Comparison of ENCODE assay signal across 1 cellular context in genomic region chr2:24015562-24016375, GRCh38.
A peak's percentile ranks its signal among the peaks of the same experiment; 100 is the strongest.
TF ChIP-seq lines count a peak whose summit lies in the region.

No MANE protein-coding gene starts in this region.

TF ChIP-seq in HepG2, 621 proteins besides CTCF, POLR2A, EP300 and RAD21 (continued from another document):
- TF ChIP-seq RNF2 (conservative IDR thresholded peaks at IDR 0.05; ENCODE audit: low read depth) (no peak), DNMT3B (CRISPR knock-in tag; conservative IDR thresholded peaks at IDR 0.05) (peak; percentile 96), SMAD9 (CRISPR knock-in tag; IDR thresholded peaks at IDR 0.05) (no peak), PITX1 (CRISPR knock-in tag; IDR thresholded peaks at IDR 0.05) (no peak), IRF2 (CRISPR knock-in tag; IDR thresholded peaks at IDR 0.05) (no peak; the same call in none of the 2 replicates), BHLHE40 (IDR thresholded peaks at IDR 0.05; ENCODE audit: low read length) (no peak), SP1 (IDR thresholded peaks at IDR 0.05) (no peak), SP1 (CRISPR knock-in tag; IDR thresholded peaks at IDR 0.05) (no peak; the same call in 1 of the 2 replicates), SRY (CRISPR knock-in tag; IDR thresholded peaks at IDR 0.05) (0 out of 2 replicates have a peak, but pooled peaks have one; percentile 51), NFIC (IDR thresholded peaks at IDR 0.05; ENCODE audit: low read length) (0 out of 2 replicates have a peak, but pooled peaks have one; percentile 67), ATM (IDR thresholded peaks at IDR 0.05; ENCODE audit: borderline replicate concordance) (no peak), ZNF850 (CRISPR knock-in tag; conservative IDR thresholded peaks at IDR 0.05) (no peak), ZSCAN21 (CRISPR knock-in tag; IDR thresholded peaks at IDR 0.05; ENCODE audit: borderline replicate concordance) (peak; percentile 80; the same call in 1 of the 2 replicates), SKI (IDR thresholded peaks at IDR 0.05; ENCODE audit: partially characterized antibody) (peak; percentile 46), POGZ (CRISPR knock-in tag; IDR thresholded peaks at IDR 0.05) (peak; percentile 71), ZNF792 (CRISPR knock-in tag; IDR thresholded peaks at IDR 0.05) (0 out of 2 replicates have a peak, but pooled peaks have one; percentile 58), HOXA3 (CRISPR knock-in tag; IDR thresholded peaks at IDR 0.05) (0 out of 2 replicates have a peak, but pooled peaks have one; percentile 36), RXRB (CRISPR knock-in tag; IDR thresholded peaks at IDR 0.05; ENCODE audit: borderline replicate concordance) (peak; percentile 86)
- TF ChIP-seq, protein P1, sequence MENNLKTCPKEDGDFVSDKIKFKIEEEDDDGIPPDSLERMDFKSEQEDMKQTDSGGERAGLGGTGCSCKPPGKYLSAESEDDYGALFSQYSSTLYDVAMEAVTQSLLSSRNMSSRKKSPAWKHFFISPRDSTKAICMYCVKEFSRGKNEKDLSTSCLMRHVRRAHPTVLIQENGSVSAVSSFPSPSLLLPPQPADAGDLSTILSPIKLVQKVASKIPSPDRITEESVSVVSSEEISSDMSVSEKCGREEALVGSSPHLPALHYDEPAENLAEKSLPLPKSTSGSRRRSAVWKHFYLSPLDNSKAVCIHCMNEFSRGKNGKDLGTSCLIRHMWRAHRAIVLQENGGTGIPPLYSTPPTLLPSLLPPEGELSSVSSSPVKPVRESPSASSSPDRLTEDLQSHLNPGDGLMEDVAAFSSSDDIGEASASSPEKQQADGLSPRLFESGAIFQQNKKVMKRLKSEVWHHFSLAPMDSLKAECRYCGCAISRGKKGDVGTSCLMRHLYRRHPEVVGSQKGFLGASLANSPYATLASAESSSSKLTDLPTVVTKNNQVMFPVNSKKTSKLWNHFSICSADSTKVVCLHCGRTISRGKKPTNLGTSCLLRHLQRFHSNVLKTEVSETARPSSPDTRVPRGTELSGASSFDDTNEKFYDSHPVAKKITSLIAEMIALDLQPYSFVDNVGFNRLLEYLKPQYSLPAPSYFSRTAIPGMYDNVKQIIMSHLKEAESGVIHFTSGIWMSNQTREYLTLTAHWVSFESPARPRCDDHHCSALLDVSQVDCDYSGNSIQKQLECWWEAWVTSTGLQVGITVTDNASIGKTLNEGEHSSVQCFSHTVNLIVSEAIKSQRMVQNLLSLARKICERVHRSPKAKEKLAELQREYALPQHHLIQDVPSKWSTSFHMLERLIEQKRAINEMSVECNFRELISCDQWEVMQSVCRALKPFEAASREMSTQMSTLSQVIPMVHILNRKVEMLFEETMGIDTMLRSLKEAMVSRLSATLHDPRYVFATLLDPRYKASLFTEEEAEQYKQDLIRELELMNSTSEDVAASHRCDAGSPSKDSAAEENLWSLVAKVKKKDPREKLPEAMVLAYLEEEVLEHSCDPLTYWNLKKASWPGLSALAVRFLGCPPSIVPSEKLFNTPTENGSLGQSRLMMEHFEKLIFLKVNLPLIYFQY (CRISPR knock-in tag; IDR thresholded peaks at IDR 0.05; ENCODE audit: borderline replicate concordance): peak; percentile 79; the same call in 1 of the 2 replicates
- TF ChIP-seq, protein P2, sequence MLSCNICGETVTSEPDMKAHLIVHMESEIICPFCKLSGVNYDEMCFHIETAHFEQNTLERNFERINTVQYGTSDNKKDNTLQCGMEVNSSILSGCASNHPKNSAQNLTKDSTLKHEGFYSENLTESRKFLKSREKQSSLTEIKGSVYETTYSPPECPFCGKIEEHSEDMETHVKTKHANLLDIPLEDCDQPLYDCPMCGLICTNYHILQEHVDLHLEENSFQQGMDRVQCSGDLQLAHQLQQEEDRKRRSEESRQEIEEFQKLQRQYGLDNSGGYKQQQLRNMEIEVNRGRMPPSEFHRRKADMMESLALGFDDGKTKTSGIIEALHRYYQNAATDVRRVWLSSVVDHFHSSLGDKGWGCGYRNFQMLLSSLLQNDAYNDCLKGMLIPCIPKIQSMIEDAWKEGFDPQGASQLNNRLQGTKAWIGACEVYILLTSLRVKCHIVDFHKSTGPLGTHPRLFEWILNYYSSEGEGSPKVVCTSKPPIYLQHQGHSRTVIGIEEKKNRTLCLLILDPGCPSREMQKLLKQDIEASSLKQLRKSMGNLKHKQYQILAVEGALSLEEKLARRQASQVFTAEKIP (CRISPR knock-in tag; IDR thresholded peaks at IDR 0.05; ENCODE audit: borderline replicate concordance): no peak
- TF ChIP-seq, protein P3, sequence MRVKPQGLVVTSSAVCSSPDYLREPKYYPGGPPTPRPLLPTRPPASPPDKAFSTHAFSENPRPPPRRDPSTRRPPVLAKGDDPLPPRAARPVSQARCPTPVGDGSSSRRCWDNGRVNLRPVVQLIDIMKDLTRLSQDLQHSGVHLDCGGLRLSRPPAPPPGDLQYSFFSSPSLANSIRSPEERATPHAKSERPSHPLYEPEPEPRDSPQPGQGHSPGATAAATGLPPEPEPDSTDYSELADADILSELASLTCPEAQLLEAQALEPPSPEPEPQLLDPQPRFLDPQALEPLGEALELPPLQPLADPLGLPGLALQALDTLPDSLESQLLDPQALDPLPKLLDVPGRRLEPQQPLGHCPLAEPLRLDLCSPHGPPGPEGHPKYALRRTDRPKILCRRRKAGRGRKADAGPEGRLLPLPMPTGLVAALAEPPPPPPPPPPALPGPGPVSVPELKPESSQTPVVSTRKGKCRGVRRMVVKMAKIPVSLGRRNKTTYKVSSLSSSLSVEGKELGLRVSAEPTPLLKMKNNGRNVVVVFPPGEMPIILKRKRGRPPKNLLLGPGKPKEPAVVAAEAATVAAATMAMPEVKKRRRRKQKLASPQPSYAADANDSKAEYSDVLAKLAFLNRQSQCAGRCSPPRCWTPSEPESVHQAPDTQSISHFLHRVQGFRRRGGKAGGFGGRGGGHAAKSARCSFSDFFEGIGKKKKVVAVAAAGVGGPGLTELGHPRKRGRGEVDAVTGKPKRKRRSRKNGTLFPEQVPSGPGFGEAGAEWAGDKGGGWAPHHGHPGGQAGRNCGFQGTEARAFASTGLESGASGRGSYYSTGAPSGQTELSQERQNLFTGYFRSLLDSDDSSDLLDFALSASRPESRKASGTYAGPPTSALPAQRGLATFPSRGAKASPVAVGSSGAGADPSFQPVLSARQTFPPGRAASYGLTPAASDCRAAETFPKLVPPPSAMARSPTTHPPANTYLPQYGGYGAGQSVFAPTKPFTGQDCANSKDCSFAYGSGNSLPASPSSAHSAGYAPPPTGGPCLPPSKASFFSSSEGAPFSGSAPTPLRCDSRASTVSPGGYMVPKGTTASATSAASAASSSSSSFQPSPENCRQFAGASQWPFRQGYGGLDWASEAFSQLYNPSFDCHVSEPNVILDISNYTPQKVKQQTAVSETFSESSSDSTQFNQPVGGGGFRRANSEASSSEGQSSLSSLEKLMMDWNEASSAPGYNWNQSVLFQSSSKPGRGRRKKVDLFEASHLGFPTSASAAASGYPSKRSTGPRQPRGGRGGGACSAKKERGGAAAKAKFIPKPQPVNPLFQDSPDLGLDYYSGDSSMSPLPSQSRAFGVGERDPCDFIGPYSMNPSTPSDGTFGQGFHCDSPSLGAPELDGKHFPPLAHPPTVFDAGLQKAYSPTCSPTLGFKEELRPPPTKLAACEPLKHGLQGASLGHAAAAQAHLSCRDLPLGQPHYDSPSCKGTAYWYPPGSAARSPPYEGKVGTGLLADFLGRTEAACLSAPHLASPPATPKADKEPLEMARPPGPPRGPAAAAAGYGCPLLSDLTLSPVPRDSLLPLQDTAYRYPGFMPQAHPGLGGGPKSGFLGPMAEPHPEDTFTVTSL (CRISPR knock-in tag; IDR thresholded peaks at IDR 0.05; ENCODE audit: borderline replicate concordance): peak; percentile 92
